16 cellular contexts compared by ENCODE assay signal in genomic region chr1:76492752-76493420, GRCh38.
A peak's percentile ranks its signal among the peaks of the same experiment; 100 is the strongest.
DNase-seq lines count a peak whose midpoint lies in the region; ATAC-seq and TF ChIP-seq lines count a peak whose summit lies in the region.
"Had no signal": no experiment of that assay in that cellular context is flagged by ENCODE, and none has a peak within 500 bp of the region (broad histone marks: within the 10 kb centered on the region; RNA-seq: fewer than 3 reads in every experiment).

No MANE protein-coding gene starts in this region.

- no peak overlapping the region for H3K4me3 Mint-ChIP-seq in stimulated activated naive B cell treated with anti-CD40 and anti-IgM and Interleukin-4, amounts not matched to agents 10 μg/mL and 1 μg/mL and 100 μg/mL, for 72 hours
- H3K4me3 Mint-ChIP-seq in endothelial cell (ENCODE audit: unreplicated experiment): no peak overlapping the region
- H3K4me3 Mint-ChIP-seq: CD4-positive, alpha-beta memory T cell; H9 had no signal

- H3K27ac Mint-ChIP-seq in stimulated activated naive B cell treated with anti-CD40 and anti-IgM and Interleukin-4, amounts not matched to agents 10 μg/mL and 1 μg/mL and 100 μg/mL, for 72 hours: no peak overlapping the region
- H3K27ac Mint-ChIP-seq in endothelial cell (ENCODE audit: unreplicated experiment): no peak overlapping the region
- H3K27ac Mint-ChIP-seq: CD4-positive, alpha-beta memory T cell; H9 had no signal

- H4K20me1 ChIP-seq in OCI-LY3 (ENCODE audit: insufficient read depth, low read length): no peaks in the 10 kb centered on the region

- H3K36me3 ChIP-seq in OCI-LY3 (replicated peaks; ENCODE audit: low read depth, low read length) (peaks cover 2% of the 10 kb centered on the region), suprapubic skin (no peaks in the 10 kb centered on the region)
- H3K36me3 ChIP-seq: BE2C had no signal

- H3K9ac ChIP-seq in OCI-LY3 (ENCODE audit: low read length): no peak overlapping the region

- TF ChIP-seq CTCF in OCI-LY3 (IDR thresholded peaks at IDR 0.05; ENCODE audit: low read depth, low read length): no peak
- no peak for TF ChIP-seq CTCF in suprapubic skin (IDR thresholded peaks at IDR 0.05)
- TF ChIP-seq CTCF in endothelial cell (IDR thresholded peaks at IDR 0.05; ENCODE audit: unreplicated experiment): no peak

- ATAC-seq in stimulated activated naive B cell treated with anti-CD40 and anti-IgM and Interleukin-4, amounts not matched to agents 10 μg/mL and 1 μg/mL and 100 μg/mL, for 72 hours (replicated peaks): peak; percentile 53 to 57
- ATAC-seq in HG02678 (IDR thresholded peaks at IDR 0.05; ENCODE audit: unreplicated experiment): no peak
- ATAC-seq: HepG2 had no signal

- peak overlapping the region; percentile 20; the same call in 1 of the 2 replicates for H3K4me2 ChIP-seq in OCI-LY3 (ENCODE audit: low read length)

- peaks cover 4 to 6% of the 10 kb centered on the region in 2 donors for H3K9me3 Mint-ChIP-seq in stimulated activated naive B cell treated with anti-CD40 and anti-IgM and Interleukin-4, amounts not matched to agents 10 μg/mL and 1 μg/mL and 100 μg/mL, for 72 hours
- no peaks in the 10 kb centered on the region for H3K9me3 Mint-ChIP-seq in endothelial cell (ENCODE audit: unreplicated experiment)
- H3K9me3 Mint-ChIP-seq: H9 had no signal

- TF ChIP-seq EP300 in suprapubic skin (IDR thresholded peaks at IDR 0.05): no peak

- H3K27ac ChIP-seq in OCI-LY3 (ENCODE audit: low read length) (no peak overlapping the region), suprapubic skin (no peak overlapping the region)
- H3K27ac ChIP-seq: C4-2B had no signal

- H3K27me3 Mint-ChIP-seq in stimulated activated naive B cell treated with anti-CD40 and anti-IgM and Interleukin-4, amounts not matched to agents 10 μg/mL and 1 μg/mL and 100 μg/mL, for 72 hours: no peaks in the 10 kb centered on the region
- no peaks in the 10 kb centered on the region for H3K27me3 Mint-ChIP-seq in endothelial cell (ENCODE audit: unreplicated experiment)
- H3K27me3 Mint-ChIP-seq: CD4-positive, alpha-beta memory T cell had no signal

- H3K4me3 ChIP-seq in OCI-LY3 (ENCODE audit: low read length) (no peak overlapping the region), suprapubic skin (no peak overlapping the region)

- no peaks in the 10 kb centered on the region for H3K79me2 ChIP-seq in OCI-LY3 (ENCODE audit: low read length)

- H3K4me1 ChIP-seq in OCI-LY3 (ENCODE audit: low read length) (peaks cover 27% of the 10 kb centered on the region), suprapubic skin (no peaks in the 10 kb centered on the region)

- TF ChIP-seq POLR2A in suprapubic skin (IDR thresholded peaks at IDR 0.05): no peak

- no peaks in the 10 kb centered on the region for H3K27me3 ChIP-seq in OCI-LY3 (ENCODE audit: low read depth, low read length)
- no peaks in the 10 kb centered on the region for H3K27me3 ChIP-seq in suprapubic skin
- H3K27me3 ChIP-seq: BE2C had no signal

- DNase-seq in SKM-1 treated with dmso at 0.1 percent for 144 hours (lab: John Stamatoyannopoulos, UW; ENCODE audit: unreplicated experiment): peak; percentile 29
- DNase-seq in SKM-1 (lab: John Stamatoyannopoulos, UW; ENCODE audit: unreplicated experiment): no peak
- DNase-seq in fibroblast of peridontal ligament (ENCODE audit: extremely low read depth): peak; percentile 55
- DNase-seq in stimulated activated naive B cell treated with anti-CD40 and anti-IgM and Interleukin-4, amounts not matched to agents 10 μg/mL and 1 μg/mL and 100 μg/mL, for 72 hours: no peak
- DNase-seq in suprapubic skin (ENCODE audit: low spot score in 2 of 2): no peak
- no peak for DNase-seq in endothelial cell (ENCODE audit: low spot score)
- DNase-seq: ACHN; BE2C; CD4-positive, alpha-beta memory T cell; GF-D8; GOT3; H9 had no signal

- H3K36me3 Mint-ChIP-seq in stimulated activated naive B cell treated with anti-CD40 and anti-IgM and Interleukin-4, amounts not matched to agents 10 μg/mL and 1 μg/mL and 100 μg/mL, for 72 hours: peaks cover 12 to 19% of the 10 kb centered on the region in 2 donors
- peaks cover 6% of the 10 kb centered on the region for H3K36me3 Mint-ChIP-seq in endothelial cell (ENCODE audit: low read depth, unreplicated experiment)
- H3K36me3 Mint-ChIP-seq: CD4-positive, alpha-beta memory T cell had no signal

- no peak overlapping the region for H2AFZ ChIP-seq in OCI-LY3 (ENCODE audit: low read depth, low read length)

- H3K9me3 ChIP-seq in OCI-LY3 (ENCODE audit: insufficient read depth, low read length) (no peaks in the 10 kb centered on the region), suprapubic skin (no peaks in the 10 kb centered on the region)
- H3K9me3 ChIP-seq: BE2C had no signal

- H3K4me1 Mint-ChIP-seq in stimulated activated naive B cell treated with anti-CD40 and anti-IgM and Interleukin-4, amounts not matched to agents 10 μg/mL and 1 μg/mL and 100 μg/mL, for 72 hours: peaks cover 25 to 50% of the 10 kb centered on the region in 2 donors
- peaks cover 18% of the 10 kb centered on the region for H3K4me1 Mint-ChIP-seq in endothelial cell (ENCODE audit: unreplicated experiment)

Comparison
In these comparisons a context has a peak if more than half of its experiments do, and no peak if none do; other contexts are left out.
1. DNase-seq: peak in SKM-1 treated with dmso at 0.1 percent for 144 hours (single experiment) and fibroblast of peridontal ligament (single experiment); none in SKM-1 (single experiment), stimulated activated naive B cell treated with anti-CD40 and anti-IgM and Interleukin-4, amounts not matched to agents 10 μg/mL and 1 μg/mL and 100 μg/mL, for 72 hours (single experiment), suprapubic skin (0 of 2) and endothelial cell (single experiment).